ENCODE assay signal across 8 cellular contexts in the genomic region with DNA sequence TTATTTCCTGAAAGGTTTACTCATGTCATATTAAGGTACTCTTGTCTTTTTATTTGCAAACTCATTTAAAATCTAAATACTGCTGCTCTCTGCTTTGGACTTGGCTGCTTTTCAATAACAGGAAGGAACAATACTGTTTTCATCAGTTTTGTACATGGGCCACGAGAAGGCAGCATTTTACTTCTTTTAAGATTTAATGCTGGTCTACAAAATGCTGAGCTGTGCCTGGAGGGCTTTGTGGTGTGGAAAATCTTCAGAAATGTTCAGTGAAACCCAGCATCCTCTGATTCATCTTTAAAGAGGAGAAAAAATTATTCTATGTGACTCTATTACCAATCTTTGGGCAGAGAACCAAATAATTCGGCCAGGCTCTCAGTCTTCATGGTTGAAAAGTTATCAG.
DNase-seq lines count a peak whose midpoint lies in the region; ATAC-seq and TF ChIP-seq lines count a peak whose summit lies in the region.
"Not testable (repeated sequence)": the region's sequence is repeated elsewhere in the genome, so short reads cannot be mapped to it uniquely, and the experiment has no call there.

No MANE protein-coding gene starts in this region.

- H3K4me3 Mint-ChIP-seq in CD4-positive, CD25-positive, alpha-beta regulatory T cell, result not testable (repeated sequence)

- WGBS in right cardiac atrium, result 39% methylated on average over 1 of the region's 2 CpGs

- intact Hi-C loops in right cardiac atrium (cut with DNase I); sciatic nerve (cut with DNase I): not testable (repeated sequence)

- DNase-seq in CD4-positive, CD25-positive, alpha-beta regulatory T cell; MM.1S; activated naive CD4-positive, alpha-beta T cell treated with anti-CD3 and anti-CD28 coated beads, Interleukin-2, amount 50 U/mL, for 72 hours (ENCODE audit: low spot score in 2 of 2); right cardiac atrium; sciatic nerve (ENCODE audit: low spot score): not testable (repeated sequence)

- H3K9me3 Mint-ChIP-seq in CD4-positive, CD25-positive, alpha-beta regulatory T cell; activated naive CD4-positive, alpha-beta T cell treated with anti-CD3 and anti-CD28 coated beads, Interleukin-2, amount 50 U/mL, for 72 hours: not testable (repeated sequence)

- H3K9ac ChIP-seq in MM.1S (ENCODE audit: low read length), result not testable (repeated sequence)

- H3K4me1 Mint-ChIP-seq in CD4-positive, CD25-positive, alpha-beta regulatory T cell, result not testable (repeated sequence)

- H3K27ac ChIP-seq in CD4-positive, CD25-positive, alpha-beta regulatory T cell (ENCODE audit: insufficient read depth, low read length, poor library complexity, severe bottlenecking); right cardiac atrium (ENCODE audit: low read length): not testable (repeated sequence)
- 0 out of 2 replicates have a peak overlapping the region, but pooled peaks have one; percentile 25 for H3K27ac ChIP-seq in MM.1S (ENCODE audit: low read length)

- H3K27me3 ChIP-seq in CD4-positive, CD25-positive, alpha-beta regulatory T cell (ENCODE audit: control insufficient read depth, insufficient read depth, low read length); MM.1S (replicated peaks; ENCODE audit: insufficient read depth, low read length); right cardiac atrium (ENCODE audit: control insufficient read depth, insufficient read depth): not testable (repeated sequence)

- not testable (repeated sequence) for H3K9me3 ChIP-seq in CD4-positive, CD25-positive, alpha-beta regulatory T cell (ENCODE audit: control insufficient read depth in 2 of 2, low read length in 2 of 2); MM.1S (replicated peaks; ENCODE audit: insufficient read depth, low read length); right cardiac atrium (ENCODE audit: control insufficient read depth, low read length)

- not testable (repeated sequence) for H3K4me2 ChIP-seq in MM.1S (ENCODE audit: low read depth, low read length)

- H4K20me1 ChIP-seq in MM.1S (ENCODE audit: insufficient read depth, low read length), result not testable (repeated sequence)

- H3K4me3 ChIP-seq in CD4-positive, CD25-positive, alpha-beta regulatory T cell (ENCODE audit: low read depth, low read length); MM.1S (ENCODE audit: low read length); right cardiac atrium (ENCODE audit: low read length): not testable (repeated sequence)

- H3F3A ChIP-seq in MM.1S (ENCODE audit: insufficient read depth, low read length), result not testable (repeated sequence)

- not testable (repeated sequence) for H3K27ac Mint-ChIP-seq in CD4-positive, CD25-positive, alpha-beta regulatory T cell; activated naive CD4-positive, alpha-beta T cell treated with anti-CD3 and anti-CD28 coated beads, Interleukin-2, amount 50 U/mL, for 72 hours

- ATAC-seq in CD4-positive, CD25-positive, alpha-beta regulatory T cell (ENCODE audit: low read depth in 2 of 2), result peak; percentile 24 to 57
- ATAC-seq in GM18909 (IDR thresholded peaks at IDR 0.05; ENCODE audit: poor library complexity, unreplicated experiment) (peak; percentile 64), GM21723 (IDR thresholded peaks at IDR 0.05; ENCODE audit: unreplicated experiment) (peak; percentile 53), HG03039 (IDR thresholded peaks at IDR 0.05; ENCODE audit: unreplicated experiment) (peak; percentile 49), right cardiac atrium (peak; percentile 71 to 84), sciatic nerve (peak; percentile 63)
- peak; percentile 70 to 82 for ATAC-seq in activated naive CD4-positive, alpha-beta T cell treated with anti-CD3 and anti-CD28 coated beads, Interleukin-2, amount 50 U/mL, for 72 hours

- TF ChIP-seq CTCF in MM.1S (IDR thresholded peaks at IDR 0.05; ENCODE audit: low read length), result 0 out of 2 replicates have a peak, but pooled peaks have one; percentile 9

- H2AFZ ChIP-seq in MM.1S (ENCODE audit: low read length), result not testable (repeated sequence)

- not testable (repeated sequence) for H3K79me2 ChIP-seq in MM.1S (ENCODE audit: low read length)

- H3K9me2 ChIP-seq in MM.1S (replicated peaks; ENCODE audit: insufficient read depth, low read length), result not testable (repeated sequence)

- H3K36me3 Mint-ChIP-seq in CD4-positive, CD25-positive, alpha-beta regulatory T cell; activated naive CD4-positive, alpha-beta T cell treated with anti-CD3 and anti-CD28 coated beads, Interleukin-2, amount 50 U/mL, for 72 hours: not testable (repeated sequence)

- not testable (repeated sequence) for H3K4me1 ChIP-seq in CD4-positive, CD25-positive, alpha-beta regulatory T cell (ENCODE audit: control insufficient read depth, insufficient read depth, low read length, poor library complexity, severe bottlenecking); MM.1S (ENCODE audit: low read length); right cardiac atrium (ENCODE audit: control insufficient read depth, insufficient read depth, low read length)

- H3K27me3 Mint-ChIP-seq in CD4-positive, CD25-positive, alpha-beta regulatory T cell, result not testable (repeated sequence)

- H3K36me3 ChIP-seq in CD4-positive, CD25-positive, alpha-beta regulatory T cell (ENCODE audit: control insufficient read depth, insufficient read depth, low read length); MM.1S (replicated peaks; ENCODE audit: insufficient read depth, low read length): not testable (repeated sequence)
